Comparison of ENCODE assay signal across 8 cellular contexts in the genomic region with DNA sequence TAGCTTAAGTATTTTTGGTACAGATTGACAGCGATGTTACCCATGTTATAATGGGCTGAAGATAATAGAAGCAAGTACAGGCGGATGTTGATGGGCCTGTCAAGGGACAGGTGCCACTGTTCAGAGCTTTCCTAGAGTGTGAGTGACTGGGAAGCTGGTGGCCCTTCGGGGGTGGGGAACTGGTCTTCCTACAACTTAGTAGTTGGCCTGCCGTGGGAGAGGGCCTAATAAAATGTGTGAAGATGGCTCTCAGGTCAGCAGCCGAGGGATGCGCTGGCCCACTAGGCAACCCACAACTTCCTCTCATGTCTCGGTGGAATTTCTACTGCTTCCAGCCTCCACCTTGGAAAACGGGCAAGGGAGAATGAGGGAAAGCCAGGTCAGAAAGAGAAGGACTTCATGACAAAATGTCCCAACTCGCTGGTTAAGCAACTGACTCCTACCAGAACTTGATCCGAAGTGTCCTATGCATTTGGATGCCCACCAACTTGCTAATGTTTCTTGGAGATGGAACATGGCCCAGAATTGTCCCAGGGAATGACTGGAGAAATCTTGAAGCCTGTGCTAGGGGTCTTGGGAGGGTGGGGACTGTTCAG. TPM values are rescaled to one million over a fixed set of nuclear protein-coding genes. Genes with fewer than 3 reads are reported as not detected.
DNase-seq lines count a peak whose midpoint lies in the region; ATAC-seq and TF ChIP-seq lines count a peak whose summit lies in the region.

No MANE protein-coding gene starts in this region.

- H3K27ac Mint-ChIP-seq in nephron progenitor cell = no peak overlapping the region

- peak overlapping the region; percentile 87 for H3K4me2 ChIP-seq in BLaER1
- H3K4me2 ChIP-seq in KMS-11 = peak overlapping the region; percentile 94

- H3K9me3 ChIP-seq in BLaER1 = no peaks in the 10 kb centered on the region
- no peaks in the 10 kb centered on the region for H3K9me3 ChIP-seq in adrenal gland (replicated peaks in 1 of 3)

- intact Hi-C loops in adrenal gland (cut with DNase I) = no loop called here

- H2AFZ ChIP-seq in KMS-11 (ENCODE audit: low read depth) = no peak overlapping the region

- H3K36me3 Mint-ChIP-seq in nephron progenitor cell (ENCODE audit: low read depth) = peaks cover 14% of the 10 kb centered on the region

- TF ChIP-seq CTCF in KMS-11 (conservative IDR thresholded peaks at IDR 0.05; ENCODE audit: low read depth, low read length) (no peak), coronary artery (IDR thresholded peaks at IDR 0.05) (no peak), nephron progenitor cell (IDR thresholded peaks at IDR 0.05) (no peak), adrenal gland (IDR thresholded peaks at IDR 0.05) (no peak)

- peaks cover 5% of the 10 kb centered on the region for H3K4me1 Mint-ChIP-seq in nephron progenitor cell

- no peak for ATAC-seq in GM19023 (IDR thresholded peaks at IDR 0.05; ENCODE audit: unreplicated experiment)

- H3K27ac ChIP-seq in BLaER1 (no peak overlapping the region), KMS-11 (peak overlapping the region; percentile 93), coronary artery (peak overlapping the region; percentile 95 to 98), adrenal gland (peak overlapping the region in 1 of 5 donors; percentile 97)

- H3K4me3 ChIP-seq in BLaER1 (peak overlapping the region; percentile 96), KMS-11 (IDR thresholded peaks at IDR 0.05; ENCODE audit: insufficient read depth, low read depth, low read length) (no peak overlapping the region), coronary artery (peak overlapping the region; percentile 95), adrenal gland (peak overlapping the region in 2 of 4 donors; percentile 72 to 86)

- H3K4me3 Mint-ChIP-seq in nephron progenitor cell = peak overlapping the region; percentile 78

- H3K27me3 ChIP-seq in BLaER1 (no peaks in the 10 kb centered on the region), KMS-11 (ENCODE audit: insufficient read depth, low read depth) (no peaks in the 10 kb centered on the region), adrenal gland (no peaks in the 10 kb centered on the region)

- 89 to 94% (median 89%) methylated on average over 10 of the region's 10 CpGs for WGBS in adrenal gland, 4 donors

- no peak for DNase-seq in coronary artery (ENCODE audit: low spot score)
- no peak for DNase-seq in nephron progenitor cell
- no peak for DNase-seq in HPDE6-E6E7 (ENCODE audit: extremely low spot score)
- DNase-seq in adrenal gland = no peak
- DNase-seq in NCI-H524 treated with DMSO at 0.1 percent for 48 hours (lab: John Stamatoyannopoulos, UW) = no peak

- H3K9ac ChIP-seq in BLaER1 = no peak overlapping the region
- peak overlapping the region; percentile 94 for H3K9ac ChIP-seq in KMS-11

- H4K20me1 ChIP-seq in BLaER1 (peaks cover 15% of the 10 kb centered on the region; the same call in 1 of the 2 replicates), KMS-11 (ENCODE audit: insufficient read depth) (no peaks in the 10 kb centered on the region)

- H3K79me2 ChIP-seq in KMS-11 (ENCODE audit: insufficient read depth, low read depth) = peaks cover 65% of the 10 kb centered on the region

- no peaks in the 10 kb centered on the region for H3K9me3 Mint-ChIP-seq in nephron progenitor cell

- peaks cover 17% of the 10 kb centered on the region for H3K4me1 ChIP-seq in BLaER1
- H3K4me1 ChIP-seq in KMS-11 (ENCODE audit: low read depth, poor library complexity, severe bottlenecking) = peaks cover 71% of the 10 kb centered on the region
- peaks cover 8 to 13% of the 10 kb centered on the region in 2 donors for H3K4me1 ChIP-seq in adrenal gland (replicated peaks in 1 of 2)

- no peak for TF ChIP-seq POLR2A in adrenal gland (IDR thresholded peaks at IDR 0.05)

- H3K36me3 ChIP-seq in BLaER1 = peaks cover 40% of the 10 kb centered on the region
- peaks cover 29% of the 10 kb centered on the region for H3K36me3 ChIP-seq in KMS-11 (ENCODE audit: insufficient read depth)
- peaks cover 0 to 24% of the 10 kb centered on the region in 2 donors for H3K36me3 ChIP-seq in adrenal gland (replicated peaks in 1 of 2)

- H3K27me3 Mint-ChIP-seq in nephron progenitor cell (ENCODE audit: low read depth, poor library complexity) = peaks cover 16% of the 10 kb centered on the region

RNA-seq across cellular contexts. Expression of gene GYG1, which starts 1.4 kb away (rescaled TPM):
- total RNA-seq in adrenal gland = 10 to 100 TPM; 25.6 to 53.6 (median 38.7) TPM
- 10 to 100 TPM; 17.3 to 52.5 (median 21.7) TPM for polyA plus RNA-seq in adrenal gland
